19 cellular contexts compared by ENCODE assay signal in genomic region chr5:53438079-53438478, GRCh38. TPM values are rescaled to one million over a fixed set of nuclear protein-coding genes. Genes with fewer than 3 reads are reported as not detected.
"Had no signal": no experiment of that assay in that cellular context is flagged by ENCODE, and none has a peak within 500 bp of the region (broad histone marks: within the 10 kb centered on the region; RNA-seq: fewer than 3 reads in every experiment).

No MANE protein-coding gene starts in this region.

- FAIRE-seq: frontal cortex had no signal

- DNase-seq: cortex of kidney; hypothalamus; immature natural killer cell; islet precursor cell; mesenchymal stem cell; midbrain; naive thymus-derived CD8-positive, alpha-beta T cell; occipital lobe; ovary; posterior cingulate gyrus; right cardiac atrium; sigmoid colon; stimulated activated CD4-positive, alpha-beta T cell treated with anti-CD3 and anti-CD28 coated beads, Interleukin-4, amount 100 ng/mL, for 4 hours; stimulated activated naive B cell treated with anti-CD40 and anti-IgM and Interleukin-4, amounts not matched to agents 10 μg/mL and 1 μg/mL and 100 μg/mL, for 72 hours; transverse colon had no signal

- H3K4me3 ChIP-seq: lung, ovary, psoas muscle, sigmoid colon, suprapubic skin, transverse colon had no signal

- H3K36me3 ChIP-seq: ovary, sigmoid colon, suprapubic skin, transverse colon had no signal

- H3K4me1 ChIP-seq: psoas muscle had no signal

- H3K27ac ChIP-seq: ovary, psoas muscle, sigmoid colon, suprapubic skin, transverse colon had no signal

- ATAC-seq: naive thymus-derived CD8-positive, alpha-beta T cell; psoas muscle; right cardiac atrium; stimulated activated naive B cell treated with anti-CD40 and anti-IgM and Interleukin-4, amounts not matched to agents 10 μg/mL and 1 μg/mL and 100 μg/mL, for 72 hours had no signal

- H3K27me3 ChIP-seq: ovary, sigmoid colon, suprapubic skin, transverse colon had no signal

- H3K9me3 ChIP-seq: ovary, psoas muscle, sigmoid colon, suprapubic skin, transverse colon had no signal

RNA-seq across cellular contexts. Expression of gene FST, which starts 42.4 kb away (rescaled TPM):
- polyA plus RNA-seq: immature natural killer cell had no signal
